38 cellular contexts compared by ENCODE assay signal in genomic region chr10:127897177-127897576, GRCh38. TPM values are rescaled to one million over a fixed set of nuclear protein-coding genes. Genes with fewer than 3 reads are reported as not detected.
"Had no signal": no experiment of that assay in that cellular context is flagged by ENCODE, and none has a peak within 500 bp of the region (broad histone marks: within the 10 kb centered on the region; RNA-seq: fewer than 3 reads in every experiment).

No MANE protein-coding gene starts in this region.

- DNase-seq: Karpas-422, Kasumi-1, MG63, MM.1S, MV-4-11, NCI-H1048, NCI-H1092, NCI-H1092 treated with DMSO at 0.1 percent for 48 hours, NCI-H1105, NCI-H1105 treated with DMSO at 0.1 percent for 48 hours, NCI-H1417, NCI-H1417 treated with DMSO at 0.1 percent for 48 hours, NCI-H1436, NCI-H1436 treated with DMSO at 0.1 percent for 48 hours, NCI-H146, NCI-H1694, NCI-H1694 treated with DMSO at 0.1 percent for 48 hours, NCI-H187, NCI-H187 treated with DMSO at 0.1 percent for 48 hours, NCI-H1930, NCI-H2029, NCI-H2029 treated with DMSO at 0.1 percent for 48 hours, NCI-H2081, NCI-H2081 treated with DMSO at 0.1 percent for 48 hours, NCI-H2107, NCI-H2171, NCI-H2171 treated with DMSO at 0.1 percent for 48 hours, NCI-H2227 treated with DMSO at 0.1 percent for 48 hours, NCI-H226, NCI-H345, NCI-H446, NCI-H446 treated with DMSO at 0.1 percent for 48 hours, NCI-H510A, NCI-H510A treated with DMSO at 0.1 percent for 48 hours had no signal

- H3K4me3 ChIP-seq: MG63 had no signal

- H3K36me3 ChIP-seq: MG63 had no signal

RNA-seq across cellular contexts. Expression of gene CLRN3, which starts 4.4 kb away (rescaled TPM):
- total RNA-seq: LHCN-M2, M059J, MCF 10A, NCI-H460 had no signal
